Comparison of ENCODE assay signal across 8 cellular contexts in genomic region chr21:35932232-35932911, GRCh38.
DNase-seq lines count a peak whose midpoint lies in the region; ATAC-seq and TF ChIP-seq lines count a peak whose summit lies in the region.

No MANE protein-coding gene starts in this region.

- no peaks in the 10 kb centered on the region for H3K9me3 ChIP-seq in effector memory CD4-positive, alpha-beta T cell (ENCODE audit: control insufficient read depth, low read length)

- no peaks in the 10 kb centered on the region for H3K36me3 Mint-ChIP-seq in activated T-cell treated with anti-CD3 and anti-CD28 coated beads, Interleukin-2, amount 50 U/mL, for 4 hours (ENCODE audit: insufficient read depth)
- no peaks in the 10 kb centered on the region for H3K36me3 Mint-ChIP-seq in activated T-cell treated with anti-CD3 and anti-CD28 coated beads, Interleukin-2, amount 50 U/mL, for 24 hours (ENCODE audit: low read depth)
- no peaks in the 10 kb centered on the region for H3K36me3 Mint-ChIP-seq in activated naive CD8-positive, alpha-beta T cell treated with anti-CD3 and anti-CD28 coated beads, Interleukin-2, amount 10 ng/mL, durations not matched to agents 7 days and 5 days
- no peaks in the 10 kb centered on the region for H3K36me3 Mint-ChIP-seq in stimulated activated memory B cell treated with anti-CD40 and anti-IgM and Interleukin-4, amounts not matched to agents 10 μg/mL and 1 μg/mL and 100 μg/mL, for 72 hours

- peaks cover 7% of the 10 kb centered on the region for H3K27me3 Mint-ChIP-seq in activated T-cell treated with anti-CD3 and anti-CD28 coated beads, Interleukin-2, amount 50 U/mL, for 4 hours (ENCODE audit: low read depth)
- peaks cover 19% of the 10 kb centered on the region for H3K27me3 Mint-ChIP-seq in activated T-cell treated with anti-CD3 and anti-CD28 coated beads, Interleukin-2, amount 50 U/mL, for 24 hours
- H3K27me3 Mint-ChIP-seq in activated naive CD8-positive, alpha-beta T cell treated with anti-CD3 and anti-CD28 coated beads, Interleukin-2, amount 10 ng/mL, durations not matched to agents 7 days and 5 days = peaks cover 2% of the 10 kb centered on the region
- no peaks in the 10 kb centered on the region for H3K27me3 Mint-ChIP-seq in stimulated activated memory B cell treated with anti-CD40 and anti-IgM and Interleukin-4, amounts not matched to agents 10 μg/mL and 1 μg/mL and 100 μg/mL, for 72 hours

- no peaks in the 10 kb centered on the region for H3K27me3 ChIP-seq in effector memory CD4-positive, alpha-beta T cell (replicated peaks; ENCODE audit: control insufficient read depth, insufficient read depth, low read length, poor library complexity, severe bottlenecking)

- no peak overlapping the region for H3K27ac ChIP-seq in effector memory CD4-positive, alpha-beta T cell (ENCODE audit: insufficient read depth, low read length, poor library complexity, severe bottlenecking)

- H3K27ac Mint-ChIP-seq in activated T-cell treated with anti-CD3 and anti-CD28 coated beads, Interleukin-2, amount 50 U/mL, for 24 hours = no peak overlapping the region
- no peak overlapping the region for H3K27ac Mint-ChIP-seq in activated naive CD8-positive, alpha-beta T cell treated with anti-CD3 and anti-CD28 coated beads, Interleukin-2, amount 10 ng/mL, durations not matched to agents 7 days and 5 days
- H3K27ac Mint-ChIP-seq in stimulated activated memory B cell treated with anti-CD40 and anti-IgM and Interleukin-4, amounts not matched to agents 10 μg/mL and 1 μg/mL and 100 μg/mL, for 72 hours = no peak overlapping the region

- H3K9me3 Mint-ChIP-seq in activated T-cell treated with anti-CD3 and anti-CD28 coated beads, Interleukin-2, amount 50 U/mL, for 4 hours = no peaks in the 10 kb centered on the region
- H3K9me3 Mint-ChIP-seq in activated T-cell treated with anti-CD3 and anti-CD28 coated beads, Interleukin-2, amount 50 U/mL, for 24 hours = no peaks in the 10 kb centered on the region
- no peaks in the 10 kb centered on the region for H3K9me3 Mint-ChIP-seq in activated naive CD8-positive, alpha-beta T cell treated with anti-CD3 and anti-CD28 coated beads, Interleukin-2, amount 10 ng/mL, durations not matched to agents 7 days and 5 days
- no peaks in the 10 kb centered on the region for H3K9me3 Mint-ChIP-seq in stimulated activated memory B cell treated with anti-CD40 and anti-IgM and Interleukin-4, amounts not matched to agents 10 μg/mL and 1 μg/mL and 100 μg/mL, for 72 hours

- no peaks in the 10 kb centered on the region for H3K4me1 ChIP-seq in effector memory CD4-positive, alpha-beta T cell (ENCODE audit: control insufficient read depth, insufficient read depth, low read length, poor library complexity, severe bottlenecking)

- no peak overlapping the region for H3K4me3 Mint-ChIP-seq in activated T-cell treated with anti-CD3 and anti-CD28 coated beads, Interleukin-2, amount 50 U/mL, for 4 hours
- H3K4me3 Mint-ChIP-seq in activated T-cell treated with anti-CD3 and anti-CD28 coated beads, Interleukin-2, amount 50 U/mL, for 24 hours = no peak overlapping the region
- no peak overlapping the region for H3K4me3 Mint-ChIP-seq in activated naive CD8-positive, alpha-beta T cell treated with anti-CD3 and anti-CD28 coated beads, Interleukin-2, amount 10 ng/mL, durations not matched to agents 7 days and 5 days
- H3K4me3 Mint-ChIP-seq in stimulated activated memory B cell treated with anti-CD40 and anti-IgM and Interleukin-4, amounts not matched to agents 10 μg/mL and 1 μg/mL and 100 μg/mL, for 72 hours = no peak overlapping the region

- DNase-seq in activated T-cell treated with anti-CD3 and anti-CD28 coated beads, Interleukin-2, amount 50 U/mL, for 4 hours = no peak
- no peak for DNase-seq in activated T-cell treated with anti-CD3 and anti-CD28 coated beads, Interleukin-2, amount 50 U/mL, for 24 hours
- peak; percentile 96 for DNase-seq in HFF-Myc (ENCODE audit: extremely low read depth, low read depth)
- peak; percentile 74 for DNase-seq in NCI-H187 treated with DMSO at 0.1 percent for 48 hours (lab: John Stamatoyannopoulos, UW)
- DNase-seq in activated naive CD8-positive, alpha-beta T cell treated with anti-CD3 and anti-CD28 coated beads, Interleukin-2, amount 10 ng/mL, durations not matched to agents 7 days and 5 days = no peak
- peak; percentile 70 for DNase-seq in hepatic stellate cell (ENCODE audit: low spot score)
- DNase-seq in effector memory CD4-positive, alpha-beta T cell = no peak

- no peaks in the 10 kb centered on the region for H3K36me3 ChIP-seq in effector memory CD4-positive, alpha-beta T cell (ENCODE audit: control insufficient read depth, insufficient read depth, low read length)

- no peaks in the 10 kb centered on the region for H3K4me1 Mint-ChIP-seq in activated T-cell treated with anti-CD3 and anti-CD28 coated beads, Interleukin-2, amount 50 U/mL, for 4 hours (ENCODE audit: low read depth)
- no peaks in the 10 kb centered on the region for H3K4me1 Mint-ChIP-seq in activated T-cell treated with anti-CD3 and anti-CD28 coated beads, Interleukin-2, amount 50 U/mL, for 24 hours (ENCODE audit: low read depth)
- no peaks in the 10 kb centered on the region for H3K4me1 Mint-ChIP-seq in activated naive CD8-positive, alpha-beta T cell treated with anti-CD3 and anti-CD28 coated beads, Interleukin-2, amount 10 ng/mL, durations not matched to agents 7 days and 5 days
- H3K4me1 Mint-ChIP-seq in stimulated activated memory B cell treated with anti-CD40 and anti-IgM and Interleukin-4, amounts not matched to agents 10 μg/mL and 1 μg/mL and 100 μg/mL, for 72 hours = no peaks in the 10 kb centered on the region

- POLR2A ChIA-PET in activated naive CD8-positive, alpha-beta T cell treated with anti-CD3 and anti-CD28 coated beads, Interleukin-2, amount 10 ng/mL, durations not matched to agents 7 days and 5 days (lab: Charles Lee) = no interaction called here

- no peak overlapping the region for H3K4me3 ChIP-seq in HFF-Myc (replicated peaks; ENCODE audit: low read depth, low read length)
- no peak overlapping the region for H3K4me3 ChIP-seq in effector memory CD4-positive, alpha-beta T cell (ENCODE audit: insufficient read depth, low read depth, low read length, poor library complexity, severe bottlenecking)

- no peak for TF ChIP-seq CTCF in HFF-Myc (IDR thresholded peaks at IDR 0.05; ENCODE audit: low read depth, low read length, missing control alignments)

- peak; percentile 79 to 80 for ATAC-seq in activated T-cell treated with anti-CD3 and anti-CD28 coated beads, Interleukin-2, amount 50 U/mL, for 4 hours
- peak; percentile 56 for ATAC-seq in activated naive CD8-positive, alpha-beta T cell treated with anti-CD3 and anti-CD28 coated beads, Interleukin-2, amount 10 ng/mL, durations not matched to agents 7 days and 5 days (ENCODE audit: low read depth)
- peak; percentile 97 for ATAC-seq in stimulated activated memory B cell treated with anti-CD40 and anti-IgM and Interleukin-4, amounts not matched to agents 10 μg/mL and 1 μg/mL and 100 μg/mL, for 72 hours

Comparison
In these comparisons a context has a peak if more than half of its experiments do, and no peak if none do; other contexts are left out.
1. DNase-seq: peak in HFF-Myc (single experiment), NCI-H187 treated with DMSO at 0.1 percent for 48 hours (single experiment) and hepatic stellate cell (single experiment); none in activated T-cell treated with anti-CD3 and anti-CD28 coated beads, Interleukin-2, amount 50 U/mL, for 4 hours (single experiment), activated T-cell treated with anti-CD3 and anti-CD28 coated beads, Interleukin-2, amount 50 U/mL, for 24 hours (single experiment), activated naive CD8-positive, alpha-beta T cell treated with anti-CD3 and anti-CD28 coated beads, Interleukin-2, amount 10 ng/mL, durations not matched to agents 7 days and 5 days (single experiment) and effector memory CD4-positive, alpha-beta T cell (0 of 3).
2. Peak in every context shown above with its lines, with median percentiles within 50 percentile points of each other: ATAC-seq.